ENCODE assay signal across 1 cellular context in the genomic region with DNA sequence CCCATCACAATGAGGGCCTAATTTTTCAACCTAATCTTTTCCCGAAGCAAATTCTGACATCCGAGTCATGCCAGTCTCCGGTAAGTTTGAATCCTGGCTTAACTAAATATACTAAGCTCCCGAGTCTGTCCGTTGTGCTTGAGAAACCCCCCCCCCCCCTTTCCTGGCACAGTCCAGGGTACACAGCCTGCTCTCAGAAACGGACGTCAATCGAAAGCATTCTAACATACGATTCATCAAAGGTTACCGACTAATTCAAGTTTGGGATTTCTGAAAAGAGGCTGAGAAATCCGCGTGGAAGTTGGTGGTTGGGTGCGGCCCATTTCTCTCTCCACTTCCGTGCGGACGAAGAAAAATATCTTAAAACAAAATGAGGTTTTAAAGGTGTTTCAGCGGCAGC.
TF ChIP-seq lines count a peak whose summit lies in the region.

No MANE protein-coding gene starts in this region.

TF ChIP-seq in SK-N-SH, 30 proteins besides CTCF, POLR2A, EP300 and RAD21 (continued from another document):
- TF ChIP-seq ZBTB33 (IDR thresholded peaks at IDR 0.05; ENCODE audit: borderline replicate concordance, low read depth) (no peak), RFX5 (IDR thresholded peaks at IDR 0.05; ENCODE audit: low read length) (no peak)
- TF ChIP-seq, protein P1, sequence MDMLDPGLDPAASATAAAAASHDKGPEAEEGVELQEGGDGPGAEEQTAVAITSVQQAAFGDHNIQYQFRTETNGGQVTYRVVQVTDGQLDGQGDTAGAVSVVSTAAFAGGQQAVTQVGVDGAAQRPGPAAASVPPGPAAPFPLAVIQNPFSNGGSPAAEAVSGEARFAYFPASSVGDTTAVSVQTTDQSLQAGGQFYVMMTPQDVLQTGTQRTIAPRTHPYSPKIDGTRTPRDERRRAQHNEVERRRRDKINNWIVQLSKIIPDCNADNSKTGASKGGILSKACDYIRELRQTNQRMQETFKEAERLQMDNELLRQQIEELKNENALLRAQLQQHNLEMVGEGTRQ (IDR thresholded peaks at IDR 0.05; ENCODE audit: borderline replicate concordance, low read depth, low read length): no peak
